8 cellular contexts compared by ENCODE assay signal in the genomic region with DNA sequence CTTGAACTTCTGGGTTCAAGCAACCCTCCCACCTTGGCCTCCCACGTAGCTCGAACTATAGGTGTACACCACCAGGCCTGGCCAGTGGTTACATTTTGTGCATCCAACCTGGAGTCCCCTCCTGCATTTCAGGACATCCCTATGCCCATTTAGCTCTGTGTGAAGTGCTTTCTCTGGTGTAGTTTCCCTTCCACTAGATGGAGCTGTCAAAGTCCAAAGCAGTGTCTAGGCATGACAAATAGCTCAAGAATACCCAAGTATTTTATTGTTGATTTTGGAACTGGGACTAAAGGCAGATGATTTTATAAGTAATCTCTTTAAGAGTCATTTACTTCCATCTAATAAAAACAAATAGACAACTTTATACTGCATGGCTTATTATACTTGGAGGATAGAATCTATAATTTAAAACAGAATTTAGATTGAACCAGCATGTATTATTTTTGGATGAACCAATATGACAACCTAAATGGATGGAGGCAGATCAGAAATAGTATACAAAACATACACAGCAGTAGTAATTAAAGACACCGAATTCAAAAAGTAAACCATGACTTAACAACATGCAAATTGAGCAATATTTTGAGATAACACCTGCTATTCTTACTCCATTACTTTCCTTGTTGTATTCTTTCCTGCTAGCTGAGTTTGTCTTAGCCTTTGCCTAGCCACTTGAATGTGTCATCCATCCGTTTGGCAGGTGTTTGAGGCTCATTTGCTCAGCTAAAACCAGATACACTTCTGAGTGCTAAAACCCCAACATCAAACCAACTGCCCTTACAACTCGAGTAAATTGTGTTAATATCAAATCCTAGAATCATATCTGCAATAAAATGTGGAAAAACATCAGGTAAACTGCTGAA. TPM values are rescaled to one million over a fixed set of nuclear protein-coding genes. Genes with fewer than 3 reads are reported as not detected.
DNase-seq lines count a peak whose midpoint lies in the region; ATAC-seq and TF ChIP-seq lines count a peak whose summit lies in the region.

No MANE protein-coding gene starts in this region.

- TF ChIP-seq CTCF in neural cell (IDR thresholded peaks at IDR 0.05; ENCODE audit: poor library complexity, severe bottlenecking): peak; percentile 29

- no peak for TF ChIP-seq EP300 in neural cell (conservative IDR thresholded peaks at IDR 0.05; ENCODE audit: poor library complexity, severe bottlenecking)

- no peak overlapping the region for H3K4me2 ChIP-seq in neural cell (ENCODE audit: low read length)

- H3K9me3 Mint-ChIP-seq in central memory CD8-positive, alpha-beta T cell: no peaks in the 10 kb centered on the region

- H3K27ac ChIP-seq in neural cell (ENCODE audit: low read length): no peak overlapping the region

- no peak for ATAC-seq in central memory CD8-positive, alpha-beta T cell (replicated peaks; ENCODE audit: extremely low read depth, poor library complexity, severe bottlenecking)
- ATAC-seq in GM21423 (IDR thresholded peaks at IDR 0.05; ENCODE audit: unreplicated experiment) (no peak), HG02759 (IDR thresholded peaks at IDR 0.05; ENCODE audit: unreplicated experiment) (no peak)

- H3K27ac Mint-ChIP-seq in central memory CD8-positive, alpha-beta T cell (ENCODE audit: low read depth): peak overlapping the region; percentile 35

- no peak overlapping the region for H3K4me3 Mint-ChIP-seq in central memory CD8-positive, alpha-beta T cell

- no peak overlapping the region for H2AFZ ChIP-seq in neural cell (ENCODE audit: low read depth, low read length)

- H3K9me2 ChIP-seq in neural cell (ENCODE audit: insufficient read depth, low read length): no peaks in the 10 kb centered on the region

- H3K9me3 ChIP-seq in neural cell (ENCODE audit: low read length): no peaks in the 10 kb centered on the region

- H3K79me2 ChIP-seq in neural cell (replicated peaks; ENCODE audit: insufficient read depth, low read length): no peaks in the 10 kb centered on the region

- H3K36me3 ChIP-seq in neural cell (ENCODE audit: insufficient read depth, low read length): peaks cover 4% of the 10 kb centered on the region

- H3F3A ChIP-seq in neural cell (ENCODE audit: insufficient read depth, low read length, poor library complexity, severe bottlenecking): no peaks in the 10 kb centered on the region

- no peak overlapping the region for H3K4me3 ChIP-seq in neural cell (ENCODE audit: low read length)

- H3K27me3 Mint-ChIP-seq in central memory CD8-positive, alpha-beta T cell: no peaks in the 10 kb centered on the region

- no peak overlapping the region for H3K9ac ChIP-seq in neural cell (ENCODE audit: low read length)

- peaks cover 26% of the 10 kb centered on the region for H3K36me3 Mint-ChIP-seq in central memory CD8-positive, alpha-beta T cell (ENCODE audit: insufficient read depth)

- peaks cover 9% of the 10 kb centered on the region for H3K4me1 Mint-ChIP-seq in central memory CD8-positive, alpha-beta T cell

- no peaks in the 10 kb centered on the region for H4K20me1 ChIP-seq in neural cell (ENCODE audit: insufficient read depth)

- no peaks in the 10 kb centered on the region for H3K27me3 ChIP-seq in neural cell (ENCODE audit: insufficient read depth, low read depth, low read length)

- no peak for TF ChIP-seq RAD21 in neural cell (conservative IDR thresholded peaks at IDR 0.05)

- DNase-seq in Ammon's horn (ENCODE audit: low spot score) (peak; percentile 10), GM03348 (ENCODE audit: low spot score) (peak; percentile 65), NCI-H69 (lab: John Stamatoyannopoulos, UW) (peak; percentile 22)
- DNase-seq in central memory CD8-positive, alpha-beta T cell (ENCODE audit: low spot score in 2 of 2): no peak
- DNase-seq in stimulated activated CD4-positive, alpha-beta T cell treated with anti-CD3 and anti-CD28 coated beads, Interleukin-2, amount 100 ng/mL, for 48 hours: no peak

TF ChIP-seq in neural cell, 6 proteins besides CTCF, POLR2A, EP300 and RAD21:
- no peak for TF ChIP-seq SMC3 (conservative IDR thresholded peaks at IDR 0.05; ENCODE audit: poor library complexity)
- no peak for TF ChIP-seq EZH2 (IDR thresholded peaks at IDR 0.05; ENCODE audit: borderline replicate concordance, insufficient read depth, low read length, poor library complexity, severe bottlenecking)
- no peak for TF ChIP-seq TAF1 (IDR thresholded peaks at IDR 0.05; ENCODE audit: low read depth)
- no peak for TF ChIP-seq POLR2AphosphoS5 (IDR thresholded peaks at IDR 0.05)
- TF ChIP-seq, protein P1, sequence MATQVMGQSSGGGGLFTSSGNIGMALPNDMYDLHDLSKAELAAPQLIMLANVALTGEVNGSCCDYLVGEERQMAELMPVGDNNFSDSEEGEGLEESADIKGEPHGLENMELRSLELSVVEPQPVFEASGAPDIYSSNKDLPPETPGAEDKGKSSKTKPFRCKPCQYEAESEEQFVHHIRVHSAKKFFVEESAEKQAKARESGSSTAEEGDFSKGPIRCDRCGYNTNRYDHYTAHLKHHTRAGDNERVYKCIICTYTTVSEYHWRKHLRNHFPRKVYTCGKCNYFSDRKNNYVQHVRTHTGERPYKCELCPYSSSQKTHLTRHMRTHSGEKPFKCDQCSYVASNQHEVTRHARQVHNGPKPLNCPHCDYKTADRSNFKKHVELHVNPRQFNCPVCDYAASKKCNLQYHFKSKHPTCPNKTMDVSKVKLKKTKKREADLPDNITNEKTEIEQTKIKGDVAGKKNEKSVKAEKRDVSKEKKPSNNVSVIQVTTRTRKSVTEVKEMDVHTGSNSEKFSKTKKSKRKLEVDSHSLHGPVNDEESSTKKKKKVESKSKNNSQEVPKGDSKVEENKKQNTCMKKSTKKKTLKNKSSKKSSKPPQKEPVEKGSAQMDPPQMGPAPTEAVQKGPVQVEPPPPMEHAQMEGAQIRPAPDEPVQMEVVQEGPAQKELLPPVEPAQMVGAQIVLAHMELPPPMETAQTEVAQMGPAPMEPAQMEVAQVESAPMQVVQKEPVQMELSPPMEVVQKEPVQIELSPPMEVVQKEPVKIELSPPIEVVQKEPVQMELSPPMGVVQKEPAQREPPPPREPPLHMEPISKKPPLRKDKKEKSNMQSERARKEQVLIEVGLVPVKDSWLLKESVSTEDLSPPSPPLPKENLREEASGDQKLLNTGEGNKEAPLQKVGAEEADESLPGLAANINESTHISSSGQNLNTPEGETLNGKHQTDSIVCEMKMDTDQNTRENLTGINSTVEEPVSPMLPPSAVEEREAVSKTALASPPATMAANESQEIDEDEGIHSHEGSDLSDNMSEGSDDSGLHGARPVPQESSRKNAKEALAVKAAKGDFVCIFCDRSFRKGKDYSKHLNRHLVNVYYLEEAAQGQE (IDR thresholded peaks at IDR 0.05; ENCODE audit: borderline replicate concordance): no peak
- no peak for TF ChIP-seq MXI1 (conservative IDR thresholded peaks at IDR 0.05; ENCODE audit: poor library complexity, severe bottlenecking)

RNA-seq across cellular contexts. Expression of a gene that starts 37.7 kb away (rescaled TPM):
- polyA plus RNA-seq in neural cell: 12.6 and 12.7 TPM in 2 replicates
- polyA minus RNA-seq in neural cell: 25.3 and 26.4 TPM in 2 replicates

RNA-seq across cellular contexts. Expression of a gene that starts 44.4 kb away (rescaled TPM):
- polyA plus RNA-seq in neural cell: 19.9 and 27.4 TPM in 2 replicates
- 22.5 and 23.4 TPM in 2 replicates for polyA minus RNA-seq in neural cell

RNA-seq across cellular contexts. Expression of a gene that starts 52.5 kb away (rescaled TPM):
- 90.2 and 113 TPM in 2 replicates for polyA plus RNA-seq in neural cell
- 92.3 and 98.2 TPM in 2 replicates for polyA minus RNA-seq in neural cell

Comparison
In these comparisons a context has a peak if more than half of its experiments do, and no peak if none do; other contexts are left out.
1. DNase-seq: peak in Ammon's horn (single experiment), GM03348 (single experiment) and NCI-H69 (single experiment); none in central memory CD8-positive, alpha-beta T cell (0 of 2) and stimulated activated CD4-positive, alpha-beta T cell treated with anti-CD3 and anti-CD28 coated beads, Interleukin-2, amount 100 ng/mL, for 48 hours (0 of 2).